Comparison of ENCODE assay signal across 12 cellular contexts in genomic region chr3:127446756-127447155, GRCh38.
"Had no signal": no experiment of that assay in that cellular context is flagged by ENCODE, and none has a peak within 500 bp of the region (broad histone marks: within the 10 kb centered on the region; RNA-seq: fewer than 3 reads in every experiment).

No MANE protein-coding gene starts in this region.

- H3K9me3 Mint-ChIP-seq: activated naive CD4-positive, alpha-beta T cell treated with anti-CD3 and anti-CD28 coated beads, Interleukin-2, amount 50 U/mL, for 72 hours; activated T-helper 1 cell treated with anti-CD3 and anti-CD28 coated beads, Interleukin-12 subunit alpha, Interleukin-12 subunit beta, Interleukin-2, Interleukin-4 antibody, amounts not matched to agents 30 ng/mL and 10 ng/mL and 1 ng/mL, durations not matched to agents 14 hours and 24 hours and 36 hours had no signal

- H3K36me3 Mint-ChIP-seq: activated naive CD4-positive, alpha-beta T cell treated with anti-CD3 and anti-CD28 coated beads, Interleukin-2, amount 50 U/mL, for 72 hours had no signal

- H2AFZ ChIP-seq: hepatocyte had no signal

- H3K27ac ChIP-seq: cardiac muscle cell, foreskin keratinocyte, hepatocyte had no signal

- H3K27ac Mint-ChIP-seq: activated naive CD4-positive, alpha-beta T cell treated with anti-CD3 and anti-CD28 coated beads, Interleukin-2, amount 50 U/mL, for 72 hours; activated T-helper 1 cell treated with anti-CD3 and anti-CD28 coated beads, Interleukin-12 subunit alpha, Interleukin-12 subunit beta, Interleukin-2, Interleukin-4 antibody, amounts not matched to agents 30 ng/mL and 10 ng/mL and 1 ng/mL, durations not matched to agents 14 hours and 24 hours and 36 hours had no signal

- H3K4me2 ChIP-seq: hepatocyte had no signal

- ATAC-seq: activated naive CD4-positive, alpha-beta T cell treated with anti-CD3 and anti-CD28 coated beads, Interleukin-2, amount 50 U/mL, for 72 hours; stimulated activated naive CD8-positive, alpha-beta T cell treated with anti-CD3 and anti-CD28 coated beads, Interleukin-15, Interleukin-2, amounts not matched to agents 100 U/mL and 50 U/mL, for 24 hours had no signal

- H3K36me3 ChIP-seq: cardiac muscle cell had no signal

- H3K79me2 ChIP-seq: hepatocyte had no signal

- H3K4me3 Mint-ChIP-seq: activated T-helper 1 cell treated with anti-CD3 and anti-CD28 coated beads, Interleukin-12 subunit alpha, Interleukin-12 subunit beta, Interleukin-2, Interleukin-4 antibody, amounts not matched to agents 30 ng/mL and 10 ng/mL and 1 ng/mL, durations not matched to agents 14 hours and 24 hours and 36 hours had no signal

- H3K4me3 ChIP-seq: cardiac muscle cell, hepatocyte had no signal

- H3K4me1 ChIP-seq: foreskin keratinocyte had no signal

- DNase-seq: activated CD8-positive, alpha-beta memory T cell treated with anti-CD3 and anti-CD28 coated beads for 24 hours; activated gamma-delta T cell treated with Interleukin-2 at 50 U/mL for 16 hours; amniotic stem cell; foreskin keratinocyte; stimulated activated naive CD8-positive, alpha-beta T cell treated with anti-CD3 and anti-CD28 coated beads, Interleukin-15, Interleukin-2, amounts not matched to agents 100 U/mL and 50 U/mL, for 24 hours; substantia nigra; T1000; trophoblast cell had no signal
